Comparison of ENCODE assay signal across 6 cellular contexts in genomic region chr3:43218921-43219320, GRCh38.
"Had no signal": no experiment of that assay in that cellular context is flagged by ENCODE, and none has a peak within 500 bp of the region (broad histone marks: within the 10 kb centered on the region; RNA-seq: fewer than 3 reads in every experiment).

No MANE protein-coding gene starts in this region.

- H3K27ac ChIP-seq: HL-60 had no signal

- H3K4me3 ChIP-seq: GM23338 had no signal

- H3K4me1 Mint-ChIP-seq: GM23338, H9 had no signal

- ATAC-seq: GM23338, HepG2 had no signal

- H3K27ac Mint-ChIP-seq: GM23338, H9, IgD-negative memory B cell had no signal

- DNase-seq: H9, HCEC 1CT had no signal

- H3K4me3 Mint-ChIP-seq: GM23338, H9, IgD-negative memory B cell had no signal
